12 cellular contexts compared by ENCODE assay signal in genomic region chr2:26364669-26365068, GRCh38. TPM values are rescaled to one million over a fixed set of nuclear protein-coding genes. Genes with fewer than 3 reads are reported as not detected.
"Had no signal": no experiment of that assay in that cellular context is flagged by ENCODE, and none has a peak within 500 bp of the region (broad histone marks: within the 10 kb centered on the region; RNA-seq: fewer than 3 reads in every experiment).

No MANE protein-coding gene starts in this region.

- ATAC-seq: HCT116, HepG2 had no signal

- H3K9me3 Mint-ChIP-seq: HFFc6, IgD-negative memory B cell had no signal

- H3K4me1 ChIP-seq: HAP-1 had no signal

- H3K4me3 Mint-ChIP-seq: HFFc6 had no signal

- H3K27ac Mint-ChIP-seq: HFFc6, IgD-negative memory B cell had no signal

- H3K9ac ChIP-seq: GM23248 had no signal

- H2AFZ ChIP-seq: GM23248 had no signal

- H3K9me3 ChIP-seq: HAP-1 had no signal

- H3K27ac ChIP-seq: GM23248, HL-60 had no signal

- H3K27me3 Mint-ChIP-seq: IgD-negative memory B cell had no signal

- H3K4me3 ChIP-seq: GM23248, HAP-1 had no signal

- DNase-seq: GM23248, GOT3, H7, HFFc6, KG1 had no signal

- FAIRE-seq: HepG2 had no signal

RNA-seq across cellular contexts. Expression of gene ADGRF3, which starts 18.1 kb away (rescaled TPM):
- total RNA-seq: GM23248, H4, H7, HT1080 had no signal

RNA-seq across cellular contexts. Expression of gene DRC1, which starts 37.1 kb away (rescaled TPM):
- total RNA-seq: GM23248, H4, HFFc6, HT1080 had no signal
- polyA plus RNA-seq: GM23248, HepG2, IgD-negative memory B cell had no signal
